ENCODE assay signal across 9 cellular contexts in genomic region chr17:40803617-40804082, GRCh38. TPM values are rescaled to one million over a fixed set of nuclear protein-coding genes. Genes with fewer than 3 reads are reported as not detected.
DNase-seq lines count a peak whose midpoint lies in the region; ATAC-seq, FAIRE-seq and TF ChIP-seq lines count a peak whose summit lies in the region.
"Had no signal": no experiment of that assay in that cellular context is flagged by ENCODE, and none has a peak within 500 bp of the region (broad histone marks: within the 10 kb centered on the region; RNA-seq: fewer than 3 reads in every experiment).

No MANE protein-coding gene starts in this region.

- TF ChIP-seq EP300 in transverse colon (IDR thresholded peaks at IDR 0.05; ENCODE audit: low read depth), result no peak

- ATAC-seq in pancreas, result peak; percentile 90 to 100 (median 100)
- no peak for ATAC-seq in HG02588 (IDR thresholded peaks at IDR 0.05; ENCODE audit: unreplicated experiment)

- intact Hi-C loops in pancreas (cut with DNase I), result loop anchor here in 1 of 3 donors (10.0 kb wide), 1 partner anchor 851 kb away; no protein-coding TSS in a partner anchor
- intact Hi-C loops in transverse colon (cut with DNase I; ENCODE audit: low total_unique reads), result loop anchor here (10.0 kb wide), 1 partner anchor 861 kb away; no protein-coding TSS in a partner anchor

- TF ChIP-seq POLR2A in transverse colon (IDR thresholded peaks at IDR 0.05), result no peak

- no peak overlapping the region for H3K27ac ChIP-seq in SJSA1
- H3K27ac ChIP-seq in pancreas, result no peak overlapping the region
- no peak overlapping the region for H3K27ac ChIP-seq in transverse colon

- FAIRE-seq in pancreas (lab: Jason Lieb, UNC), result no peak

- H3K36me3 ChIP-seq in SJSA1 (no peaks in the 10 kb centered on the region), pancreas (no peaks in the 10 kb centered on the region), transverse colon (no peaks in the 10 kb centered on the region)

- H3K27me3 ChIP-seq in SJSA1 (replicated peaks) (peaks cover 9% of the 10 kb centered on the region), pancreas (peaks cover 0 to 35% (median 0%) of the 10 kb centered on the region in 4 donors), transverse colon (peaks cover 78% of the 10 kb centered on the region)

- H3K4me1 ChIP-seq in SJSA1 (replicated peaks) (peaks cover 5% of the 10 kb centered on the region), pancreas (peaks cover 0 to 4% (median 0%) of the 10 kb centered on the region in 3 donors), transverse colon (peaks cover 0 to 5% (median 1%) of the 10 kb centered on the region in 4 donors)

- 3 to 5% methylated on average over 13 of the region's 13 CpGs for WGBS in pancreas, 2 donors
- whole genome bisulfite sequencing in transverse colon (ENCODE audit: low coverage in 1 of 2), 2 donors, result 7 to 10% methylated on average over 9 to 13 of the region's 13 CpGs

- in situ Hi-C loops in transverse colon (cut with MboI; ENCODE audit: low pct_ligation_motif_present in 1 of 4, low pct_unique_long_range_greater_than_20kb in 1 of 4, low sequenced_read_pairs in 3 of 4), result loop anchor here in 3 of 4 donors (10.0 to 25.0 kb wide), 3 partner anchors 534 to 861 kb away; no protein-coding TSS in a partner anchor

- no peak overlapping the region for H3K4me3 ChIP-seq in SJSA1
- H3K4me3 ChIP-seq in pancreas, result no peak overlapping the region
- H3K4me3 ChIP-seq in transverse colon, result no peak overlapping the region

- DNase-seq in GM10266 (ENCODE audit: extremely low spot score), result peak; percentile 74
- peak; percentile 72 for DNase-seq in NCI-H1092 (lab: John Stamatoyannopoulos, UW)
- peak; percentile 71 to 78 for DNase-seq in SJSA1 (ENCODE audit: low read depth in 1 of 2, low spot score in 2 of 2)
- peak; percentile 59 for DNase-seq in activated effector memory CD4-positive, alpha-beta T cell treated with Interleukin-2 at 50 U/mL for 16 hours
- DNase-seq in foreskin melanocyte, result peak; percentile 35
- peak; percentile 52 to 87 (median 76) for DNase-seq in pancreas
- peak; percentile 86 for DNase-seq in transverse colon

- TF ChIP-seq CTCF in GM10266 (IDR thresholded peaks at IDR 0.05; ENCODE audit: control insufficient read depth, insufficient read depth, low read depth, missing control alignments), result peak; percentile 80
- TF ChIP-seq CTCF in pancreas (IDR thresholded peaks at IDR 0.05), result peak; percentile 62 to 81 (median 70)
- TF ChIP-seq CTCF in transverse colon (IDR thresholded peaks at IDR 0.05), result peak; percentile 79 to 87 (median 81)

- H3K9me3 ChIP-seq in SJSA1 (replicated peaks), result no peaks in the 10 kb centered on the region
- H3K9me3 ChIP-seq in pancreas, result no peaks in the 10 kb centered on the region
- H3K9me3 ChIP-seq in transverse colon, result no peaks in the 10 kb centered on the region

RNA-seq across cellular contexts. Expression of gene KRT28, which starts 3.9 kb away (rescaled TPM):
- total RNA-seq in SJSA1 (2014; rRNA removed; shearing (Covaris generic)), result not detected in 2 replicates
- not detected for total RNA-seq in pancreas
- polyA plus RNA-seq in pancreas, result not detected
- total RNA-seq in transverse colon, result not detected
- total RNA-seq: frontal cortex had no signal

RNA-seq across cellular contexts. Expression of gene KRT10, which starts 18.8 kb away (rescaled TPM):
- 29.7 and 73.0 TPM in 2 replicates for total RNA-seq in SJSA1 (2014; rRNA removed; shearing (Covaris generic))
- total RNA-seq in pancreas (10 to 100 TPM; 13.9 to 25.5 (median 19.6) TPM), transverse colon (10 to 100 TPM in 2 of 4 donors, 1 to 10 TPM in 1, not detected in 1; 2.2 to 12.7 (median 11.7) TPM)
- polyA plus RNA-seq in pancreas, result 10 to 100 TPM; 29.2 to 31.0 TPM

RNA-seq across cellular contexts. Expression of gene KRT27, which starts 21.3 kb away (rescaled TPM):
- not detected in 2 replicates for total RNA-seq in SJSA1 (2014; rRNA removed; shearing (Covaris generic))
- total RNA-seq in pancreas (not detected), transverse colon (1 to 10 TPM in 1 of 4 donors, not detected in 3; 1.1 TPM)
- polyA plus RNA-seq in pancreas, result not detected
- total RNA-seq: frontal cortex had no signal

RNA-seq across cellular contexts. Expression of gene KRT26, which starts 31.6 kb away (rescaled TPM):
- not detected in 2 replicates for total RNA-seq in SJSA1 (2014; rRNA removed; shearing (Covaris generic))
- not detected for total RNA-seq in pancreas
- not detected for polyA plus RNA-seq in pancreas
- total RNA-seq in transverse colon, result not detected
- total RNA-seq: frontal cortex had no signal

RNA-seq across cellular contexts. Expression of gene KRT25, which starts 48.5 kb away (rescaled TPM):
- total RNA-seq in SJSA1 (2014; rRNA removed; shearing (Covaris generic)), result not detected in 2 replicates
- total RNA-seq in pancreas, result not detected
- polyA plus RNA-seq in pancreas, result not detected
- total RNA-seq in transverse colon, result not detected
- total RNA-seq: frontal cortex had no signal

Comparison
In these comparisons a context has a peak if more than half of its experiments do, and no peak if none do; other contexts are left out.
1. DNase-seq: peak in every context shown above with its lines; median percentile 86 in transverse colon; 76 in pancreas; 74 in SJSA1; 74 in GM10266; 72 in NCI-H1092; 59 in activated effector memory CD4-positive, alpha-beta T cell treated with Interleukin-2 at 50 U/mL for 16 hours; 35 in foreskin melanocyte.